In the genomic region with DNA sequence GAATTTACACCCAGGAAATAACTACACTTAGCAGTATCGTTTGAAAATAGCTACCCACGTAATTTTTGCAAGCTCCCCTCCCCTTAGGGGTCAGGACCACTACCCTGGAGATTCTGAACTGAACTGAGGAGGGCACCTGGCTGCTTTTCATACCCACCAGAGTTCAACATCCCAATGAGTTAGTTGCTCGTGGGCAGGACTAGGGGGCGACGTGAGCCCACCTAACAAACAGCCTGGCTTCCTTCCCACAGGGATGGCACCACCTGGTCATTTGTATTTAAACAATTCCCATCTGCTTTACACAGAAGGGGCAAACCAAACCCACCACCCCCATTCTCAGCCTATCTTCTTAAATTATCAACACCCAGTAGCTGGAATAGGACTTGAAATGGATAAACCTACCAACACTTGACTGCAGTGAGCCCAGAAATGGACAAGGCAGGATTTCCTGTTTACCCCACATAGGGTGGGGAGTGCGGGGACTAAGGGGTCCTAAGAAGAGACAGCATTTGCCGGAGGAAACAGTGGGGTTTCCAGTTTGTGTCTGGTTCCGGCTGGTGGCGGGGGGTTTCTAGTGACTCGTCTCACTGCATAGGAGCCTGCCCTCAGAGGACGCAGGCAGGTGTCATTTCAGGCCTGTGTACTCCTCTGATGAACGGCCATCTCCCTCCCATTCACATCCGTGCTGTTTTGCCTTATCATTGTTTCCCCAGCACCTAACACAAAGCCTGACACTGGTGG, we compare ENCODE assay signal across 11 cellular contexts. TPM values are rescaled to one million over a fixed set of nuclear protein-coding genes. Genes with fewer than 3 reads are reported as not detected.
DNase-seq lines count a peak whose midpoint lies in the region; ATAC-seq and TF ChIP-seq lines count a peak whose summit lies in the region.
"Had no signal": no experiment of that assay in that cellular context is flagged by ENCODE, and none has a peak within 500 bp of the region (broad histone marks: within the 10 kb centered on the region; RNA-seq: fewer than 3 reads in every experiment).

No MANE protein-coding gene starts in this region.

- H3K4me3 ChIP-seq in endodermal cell (ENCODE audit: low read length), result no peak overlapping the region
- H3K4me3 ChIP-seq: dorsolateral prefrontal cortex, SJSA1, uterus had no signal

- no peaks in the 10 kb centered on the region for H3K36me3 ChIP-seq in endodermal cell (ENCODE audit: control insufficient read depth, insufficient read depth, low read length)
- H3K36me3 ChIP-seq: SJSA1, uterus had no signal

- H3K36me3 Mint-ChIP-seq in activated naive CD4-positive, alpha-beta T cell treated with anti-CD3 and anti-CD28 coated beads, Interleukin-2, amount 10 ng/mL, durations not matched to agents 7 days and 5 days, result no peaks in the 10 kb centered on the region
- H3K36me3 Mint-ChIP-seq in endodermal cell (ENCODE audit: low read depth), result no peaks in the 10 kb centered on the region
- H3K36me3 Mint-ChIP-seq in stimulated activated naive B cell treated with anti-CD40 and anti-IgM and Interleukin-4, amounts not matched to agents 10 μg/mL and 1 μg/mL and 100 μg/mL, for 72 hours, result no peaks in the 10 kb centered on the region

- DNase-seq in activated naive CD4-positive, alpha-beta T cell treated with anti-CD3 and anti-CD28 coated beads, Interleukin-2, amount 10 ng/mL, durations not matched to agents 7 days and 5 days, result peak; percentile 23
- DNase-seq in activated naive CD4-positive, alpha-beta T cell treated with Interleukin-2 at 50 U/mL for 16 hours, result no peak
- DNase-seq in NCI-H526 treated with DMSO at 0.1 percent for 48 hours (lab: John Stamatoyannopoulos, UW) (peak; percentile 9), endodermal cell (peak; percentile 76), C1 segment of cervical spinal cord (lab: John Stamatoyannopoulos, UW) (no peak), ureter (ENCODE audit: low spot score) (no peak), NCI-H2029 treated with DMSO at 0.1 percent for 48 hours (lab: John Stamatoyannopoulos, UW) (no peak)
- no peak for DNase-seq in stimulated activated naive B cell treated with anti-CD40 and anti-IgM and Interleukin-4, amounts not matched to agents 10 μg/mL and 1 μg/mL and 100 μg/mL, for 72 hours
- DNase-seq: dorsolateral prefrontal cortex, uterus had no signal

- no peak overlapping the region for H3K27ac Mint-ChIP-seq in activated naive CD4-positive, alpha-beta T cell treated with anti-CD3 and anti-CD28 coated beads, Interleukin-2, amount 10 ng/mL, durations not matched to agents 7 days and 5 days
- H3K27ac Mint-ChIP-seq in endodermal cell, result peak overlapping the region; percentile 52
- H3K27ac Mint-ChIP-seq in stimulated activated naive B cell treated with anti-CD40 and anti-IgM and Interleukin-4, amounts not matched to agents 10 μg/mL and 1 μg/mL and 100 μg/mL, for 72 hours, result peak overlapping the region; percentile 44

- ATAC-seq in stimulated activated naive B cell treated with anti-CD40 and anti-IgM and Interleukin-4, amounts not matched to agents 10 μg/mL and 1 μg/mL and 100 μg/mL, for 72 hours (replicated peaks), result peak in 1 of 2 donors; percentile 75

- no peaks in the 10 kb centered on the region for H3K4me1 Mint-ChIP-seq in activated naive CD4-positive, alpha-beta T cell treated with anti-CD3 and anti-CD28 coated beads, Interleukin-2, amount 10 ng/mL, durations not matched to agents 7 days and 5 days
- peaks cover 34% of the 10 kb centered on the region for H3K4me1 Mint-ChIP-seq in endodermal cell
- H3K4me1 Mint-ChIP-seq in stimulated activated naive B cell treated with anti-CD40 and anti-IgM and Interleukin-4, amounts not matched to agents 10 μg/mL and 1 μg/mL and 100 μg/mL, for 72 hours, result peaks cover 4 to 8% of the 10 kb centered on the region in 2 donors

- peak; percentile 77 for TF ChIP-seq CTCF in endodermal cell (conservative IDR thresholded peaks at IDR 0.05)

- peaks cover 9% of the 10 kb centered on the region for H3K27me3 Mint-ChIP-seq in activated naive CD4-positive, alpha-beta T cell treated with anti-CD3 and anti-CD28 coated beads, Interleukin-2, amount 10 ng/mL, durations not matched to agents 7 days and 5 days
- no peaks in the 10 kb centered on the region for H3K27me3 Mint-ChIP-seq in endodermal cell (ENCODE audit: insufficient read depth)
- H3K27me3 Mint-ChIP-seq in stimulated activated naive B cell treated with anti-CD40 and anti-IgM and Interleukin-4, amounts not matched to agents 10 μg/mL and 1 μg/mL and 100 μg/mL, for 72 hours, result peaks cover 0 to 4% of the 10 kb centered on the region in 2 donors

- no peaks in the 10 kb centered on the region for H3K9me3 ChIP-seq in endodermal cell (ENCODE audit: control insufficient read depth, low read length)
- H3K9me3 ChIP-seq: SJSA1, uterus had no signal

- H3K4me3 Mint-ChIP-seq in activated naive CD4-positive, alpha-beta T cell treated with anti-CD3 and anti-CD28 coated beads, Interleukin-2, amount 10 ng/mL, durations not matched to agents 7 days and 5 days, result no peak overlapping the region
- no peak overlapping the region for H3K4me3 Mint-ChIP-seq in endodermal cell
- no peak overlapping the region for H3K4me3 Mint-ChIP-seq in stimulated activated naive B cell treated with anti-CD40 and anti-IgM and Interleukin-4, amounts not matched to agents 10 μg/mL and 1 μg/mL and 100 μg/mL, for 72 hours

- H3K9ac ChIP-seq in endodermal cell (ENCODE audit: extremely low read depth, low read length, poor library complexity, severe bottlenecking), result no peak overlapping the region

- H3K9me3 Mint-ChIP-seq in activated naive CD4-positive, alpha-beta T cell treated with anti-CD3 and anti-CD28 coated beads, Interleukin-2, amount 10 ng/mL, durations not matched to agents 7 days and 5 days, result no peaks in the 10 kb centered on the region
- no peaks in the 10 kb centered on the region for H3K9me3 Mint-ChIP-seq in endodermal cell
- no peaks in the 10 kb centered on the region for H3K9me3 Mint-ChIP-seq in stimulated activated naive B cell treated with anti-CD40 and anti-IgM and Interleukin-4, amounts not matched to agents 10 μg/mL and 1 μg/mL and 100 μg/mL, for 72 hours

- no peak overlapping the region for H3K27ac ChIP-seq in endodermal cell (ENCODE audit: low read depth, low read length)
- H3K27ac ChIP-seq: dorsolateral prefrontal cortex, SJSA1, uterus had no signal

- WGBS in endodermal cell (ENCODE audit: insufficient coverage in 1 of 2, insufficient read length in 1 of 2), 2 experiments, result 64 to 72% methylated on average over 8 to 13 of the region's 13 CpGs

- H3K4me1 ChIP-seq in endodermal cell (ENCODE audit: control insufficient read depth, insufficient read depth, low read length), result peaks cover 9% of the 10 kb centered on the region
- H3K4me1 ChIP-seq: uterus had no signal

- CTCF ChIA-PET in activated naive CD4-positive, alpha-beta T cell treated with anti-CD3 and anti-CD28 coated beads, Interleukin-2, amount 10 ng/mL, durations not matched to agents 7 days and 5 days (lab: Charles Lee), result interaction anchor here (0.8 to 1.0 kb wide), 2 partner anchors 276 to 320 kb away, joined by 3 read pairs; no protein-coding TSS in a partner anchor

- no peaks in the 10 kb centered on the region for H3K27me3 ChIP-seq in endodermal cell (ENCODE audit: control insufficient read depth, insufficient read depth, low read length, poor library complexity, severe bottlenecking)
- H3K27me3 ChIP-seq: dorsolateral prefrontal cortex, SJSA1, uterus had no signal

RNA-seq across cellular contexts. Expression of a gene that starts 11.6 kb away (rescaled TPM):
- total RNA-seq in endodermal cell (10 to 100 TPM; 47.5 to 49.7 TPM), ureter (88.3 TPM)
- 77.0 TPM for polyA plus RNA-seq in endodermal cell (2013, experiment 1 of 2)
- polyA plus RNA-seq in endodermal cell (2013, experiment 2 of 2), result 77.0 TPM

Comparison
In these comparisons a context has a peak if more than half of its experiments do, and no peak if none do; other contexts are left out.
1. DNase-seq: peak in activated naive CD4-positive, alpha-beta T cell treated with anti-CD3 and anti-CD28 coated beads, Interleukin-2, amount 10 ng/mL, durations not matched to agents 7 days and 5 days (single experiment), NCI-H526 treated with DMSO at 0.1 percent for 48 hours (single experiment) and endodermal cell (single experiment); none in activated naive CD4-positive, alpha-beta T cell treated with Interleukin-2 at 50 U/mL for 16 hours (single experiment), stimulated activated naive B cell treated with anti-CD40 and anti-IgM and Interleukin-4, amounts not matched to agents 10 μg/mL and 1 μg/mL and 100 μg/mL, for 72 hours (single experiment), C1 segment of cervical spinal cord (0 of 14), ureter (single experiment) and NCI-H2029 treated with DMSO at 0.1 percent for 48 hours (single experiment).